In genomic region chr5:135004376-135004775, GRCh38 we compare ENCODE assay signal across 16 cellular contexts. TPM values are rescaled to one million over a fixed set of nuclear protein-coding genes. Genes with fewer than 3 reads are reported as not detected.
A peak's percentile ranks its signal among the peaks of the same experiment; 100 is the strongest.
DNase-seq lines count a peak whose midpoint lies in the region; ATAC-seq and TF ChIP-seq lines count a peak whose summit lies in the region.
"Had no signal": no experiment of that assay in that cellular context is flagged by ENCODE, and none has a peak within 500 bp of the region (broad histone marks: within the 10 kb centered on the region; RNA-seq: fewer than 3 reads in every experiment).

No MANE protein-coding gene starts in this region.

- no peaks in the 10 kb centered on the region for H3K9me3 ChIP-seq in neural progenitor cell (ENCODE audit: low read depth)
- H3K9me3 ChIP-seq: BE2C had no signal

- H3F3A ChIP-seq in neural progenitor cell (ENCODE audit: low read depth), result no peaks in the 10 kb centered on the region

- H3K4me1 ChIP-seq in neural progenitor cell, result no peaks in the 10 kb centered on the region
- H3K4me1 ChIP-seq: BE2C had no signal

- H3K4me3 Mint-ChIP-seq in neural progenitor cell, result no peak overlapping the region
- H3K4me3 Mint-ChIP-seq in CD14-positive monocyte, result no peak overlapping the region
- H3K4me3 Mint-ChIP-seq: CD8-positive, alpha-beta T cell; GM23338 had no signal

- H3K4me1 Mint-ChIP-seq in neural progenitor cell, result no peaks in the 10 kb centered on the region
- H3K4me1 Mint-ChIP-seq in CD14-positive monocyte, result no peaks in the 10 kb centered on the region
- H3K4me1 Mint-ChIP-seq: GM23338 had no signal

- no peaks in the 10 kb centered on the region for H3K79me2 ChIP-seq in neural progenitor cell (ENCODE audit: low read depth)

- no peak overlapping the region for H3K9ac ChIP-seq in neural progenitor cell

- ATAC-seq in activated naive CD4-positive, alpha-beta T cell treated with anti-CD3 and anti-CD28 coated beads, Interleukin-2, amount 50 U/mL, for 72 hours, result no peak
- ATAC-seq: CD8-positive, alpha-beta T cell; GM23338 had no signal

- no peak overlapping the region for H3K4me3 ChIP-seq in neural progenitor cell
- H3K4me3 ChIP-seq: GM23338 had no signal

- H3K4me2 ChIP-seq in neural progenitor cell, result no peak overlapping the region
- H3K4me2 ChIP-seq: GM23338 had no signal

- no peak overlapping the region for H2AFZ ChIP-seq in neural progenitor cell (replicated peaks)
- H2AFZ ChIP-seq: GM23338 had no signal

- intact Hi-C loops in CD14-positive monocyte (cut with micrococcal nuclease), result no loop called here

- peaks cover 6% of the 10 kb centered on the region for H3K27me3 Mint-ChIP-seq in neural progenitor cell (ENCODE audit: insufficient read depth, low read depth)
- peaks cover 0 to 4% (median 1%) of the 10 kb centered on the region in 3 donors for H3K27me3 Mint-ChIP-seq in CD14-positive monocyte (ENCODE audit: low read depth in 3 of 3)

- H3K36me3 Mint-ChIP-seq in activated naive CD4-positive, alpha-beta T cell treated with anti-CD3 and anti-CD28 coated beads, Interleukin-2, amount 50 U/mL, for 72 hours, result no peaks in the 10 kb centered on the region
- H3K36me3 Mint-ChIP-seq in neural progenitor cell, result peaks cover 2% of the 10 kb centered on the region
- no peaks in the 10 kb centered on the region for H3K36me3 Mint-ChIP-seq in CD14-positive monocyte

- DNase-seq in activated naive CD4-positive, alpha-beta T cell treated with anti-CD3 and anti-CD28 coated beads, Interleukin-2, amount 50 U/mL, for 72 hours (ENCODE audit: low spot score in 2 of 2), result no peak
- no peak for DNase-seq in activated naive CD4-positive, alpha-beta T cell treated with anti-CD3 and anti-CD28 coated beads, Interleukin-2, amount 50 U/mL, for 16 hours
- DNase-seq in GM20000 (ENCODE audit: low spot score) (peak; percentile 2), neural progenitor cell (ENCODE audit: low spot score) (no peak), NCI-H2081 treated with DMSO at 0.1 percent for 48 hours (lab: John Stamatoyannopoulos, UW) (no peak), CD14-positive monocyte (ENCODE audit: low spot score) (no peak)
- no peak for DNase-seq in activated T-cell treated with anti-CD3 and anti-CD28 coated beads, Interleukin-2, amount 50 U/mL, for 1 hour
- DNase-seq: 8988T; BE2C; CD8-positive, alpha-beta T cell; COR-L47; DMS 273 treated with DMSO at 0.1 percent for 48 hours; KBM-7 had no signal

- H3K27ac Mint-ChIP-seq in activated naive CD4-positive, alpha-beta T cell treated with anti-CD3 and anti-CD28 coated beads, Interleukin-2, amount 50 U/mL, for 72 hours, result peak overlapping the region; percentile 8 to 61
- peak overlapping the region; percentile 44 for H3K27ac Mint-ChIP-seq in neural progenitor cell
- no peak overlapping the region for H3K27ac Mint-ChIP-seq in CD14-positive monocyte
- H3K27ac Mint-ChIP-seq: CD8-positive, alpha-beta T cell; GM23338 had no signal

- TF ChIP-seq CTCF in GM20000 (IDR thresholded peaks at IDR 0.05; ENCODE audit: extremely low read depth, missing control alignments), result no peak
- TF ChIP-seq CTCF in neural progenitor cell (IDR thresholded peaks at IDR 0.05), result no peak
- no peak for TF ChIP-seq CTCF in CD14-positive monocyte (IDR thresholded peaks at IDR 0.05)

- H3K27ac ChIP-seq in neural progenitor cell, result no peak overlapping the region
- H3K27ac ChIP-seq: C4-2B had no signal

- H4K20me1 ChIP-seq in neural progenitor cell (ENCODE audit: low read depth), result no peaks in the 10 kb centered on the region

- no peaks in the 10 kb centered on the region for H3K9me3 Mint-ChIP-seq in activated naive CD4-positive, alpha-beta T cell treated with anti-CD3 and anti-CD28 coated beads, Interleukin-2, amount 50 U/mL, for 72 hours
- H3K9me3 Mint-ChIP-seq in neural progenitor cell (peaks cover 2% of the 10 kb centered on the region), CD14-positive monocyte (peaks cover 0 to 3% (median 0%) of the 10 kb centered on the region in 7 donors)
- H3K9me3 Mint-ChIP-seq: CD8-positive, alpha-beta T cell; GM23338 had no signal

- H3K27me3 ChIP-seq in neural progenitor cell, result no peaks in the 10 kb centered on the region
- H3K27me3 ChIP-seq: BE2C had no signal

- no peaks in the 10 kb centered on the region for H3K36me3 ChIP-seq in neural progenitor cell
- H3K36me3 ChIP-seq: BE2C had no signal

RNA-seq across cellular contexts. Expression of gene PITX1, which starts 29.7 kb away (rescaled TPM):
- under 1 TPM in 1 of 2 donors, not detected in 1; 0.62 TPM for total RNA-seq in activated naive CD4-positive, alpha-beta T cell treated with anti-CD3 and anti-CD28 coated beads, Interleukin-2, amount 50 U/mL, for 72 hours
- total RNA-seq in neural progenitor cell (ENCODE audit: low replicate concordance), result not detected in 2 replicates
- polyA plus RNA-seq in CD14-positive monocyte, result not detected
- total RNA-seq: CD8-positive, alpha-beta T cell; GM23338; H7 had no signal
- polyA plus RNA-seq: GM23338 had no signal

RNA-seq across cellular contexts. Expression of gene CATSPER3, which starts 36.7 kb away (rescaled TPM):
- under 1 TPM; 0.23 to 0.51 TPM for total RNA-seq in activated naive CD4-positive, alpha-beta T cell treated with anti-CD3 and anti-CD28 coated beads, Interleukin-2, amount 50 U/mL, for 72 hours
- 0.19 TPM in 1 of 2 replicates, not detected in the other for total RNA-seq in neural progenitor cell (ENCODE audit: low replicate concordance)
- under 1 TPM; 0.15 to 0.52 TPM for polyA plus RNA-seq in CD14-positive monocyte
- total RNA-seq: GM23338 had no signal

Comparison
In these comparisons a context has a peak if more than half of its experiments do, and no peak if none do; other contexts are left out.
1. H3K27ac Mint-ChIP-seq: peak in activated naive CD4-positive, alpha-beta T cell treated with anti-CD3 and anti-CD28 coated beads, Interleukin-2, amount 50 U/mL, for 72 hours (2 of 2) and neural progenitor cell (single experiment); none in CD14-positive monocyte (0 of 7).